In genomic region chr12:75329918-75330826, GRCh38 we compare ENCODE assay signal across 8 cellular contexts. TPM values are rescaled to one million over a fixed set of nuclear protein-coding genes. Genes with fewer than 3 reads are reported as not detected.
DNase-seq lines count a peak whose midpoint lies in the region; ATAC-seq lines count a peak whose summit lies in the region.

CAPS2 (minus strand) TSS chr12:75330324; CDS start chr12:75326498, 3,826 bp downstream.

- DNase-seq in AG08396 (ENCODE audit: low spot score) = peak; percentile 90
- DNase-seq in NCI-H2171 treated with DMSO at 0.1 percent for 48 hours (lab: John Stamatoyannopoulos, UW) = peak; percentile 82
- peak; percentile 11 for DNase-seq in activated CD4-positive, CD25-positive, alpha-beta regulatory T cell treated with anti-CD3 and anti-CD28 coated beads, Interleukin-2, amount 50 U/mL, for 16 hours (ENCODE audit: low read depth, low spot score)
- peak; percentile 72 for DNase-seq in cerebellum (ENCODE audit: low spot score)
- peak; percentile 66 for DNase-seq in kidney glomerular epithelial cell (lab: John Stamatoyannopoulos, UW)
- peak; percentile 22 to 61 for DNase-seq in stimulated activated CD4-positive, alpha-beta T cell treated with anti-CD3 and anti-CD28 coated beads, Interleukin-15, amount 100 ng/mL, for 1 hour (ENCODE audit: low read depth in 1 of 2, low spot score in 1 of 2)

- peak; percentile 79 for ATAC-seq in GM18870 (IDR thresholded peaks at IDR 0.05; ENCODE audit: unreplicated experiment)
- ATAC-seq in HG03103 (IDR thresholded peaks at IDR 0.05; ENCODE audit: low read depth, unreplicated experiment) = peak; percentile 80

RNA-seq across cellular contexts. Expression of gene CAPS2, which starts in this region (rescaled TPM):
- 32.8 TPM for total RNA-seq in cerebellum

Comparison
In these comparisons a context has a peak if more than half of its experiments do, and no peak if none do; other contexts are left out.
1. Peak in every context shown above with its lines: DNase-seq and ATAC-seq.
2. DNase-seq: peak in every context shown above with its lines; median percentile 90 in AG08396; 82 in NCI-H2171 treated with DMSO at 0.1 percent for 48 hours; 72 in cerebellum; 66 in kidney glomerular epithelial cell; 42 in stimulated activated CD4-positive, alpha-beta T cell treated with anti-CD3 and anti-CD28 coated beads, Interleukin-15, amount 100 ng/mL, for 1 hour; 11 in activated CD4-positive, CD25-positive, alpha-beta regulatory T cell treated with anti-CD3 and anti-CD28 coated beads, Interleukin-2, amount 50 U/mL, for 16 hours.